In genomic region chr22:49589301-49589700, GRCh38 we compare ENCODE assay signal across 20 cellular contexts.
"Had no signal": no experiment of that assay in that cellular context is flagged by ENCODE, and none has a peak within 500 bp of the region (broad histone marks: within the 10 kb centered on the region; RNA-seq: fewer than 3 reads in every experiment).

No MANE protein-coding gene starts in this region.

- H3K4me1 ChIP-seq: colonic mucosa, esophagus squamous epithelium, gastroesophageal sphincter, psoas muscle, stomach, transverse colon had no signal

- H3K27me3 ChIP-seq: colonic mucosa, esophagus squamous epithelium, transverse colon had no signal

- H3K27ac ChIP-seq: colonic mucosa, esophagus squamous epithelium, gastroesophageal sphincter, left ventricle myocardium inferior, lower lobe of right lung, psoas muscle, stomach, thoracic aorta, transverse colon had no signal

- H3K4me3 ChIP-seq: colonic mucosa, esophagus squamous epithelium, gastroesophageal sphincter, left ventricle myocardium inferior, lower lobe of right lung, psoas muscle, stomach, thoracic aorta, transverse colon had no signal

- DNase-seq: colonic mucosa; dermis blood vessel endothelial cell; esophagus squamous epithelium; foreskin fibroblast; glutamatergic neuron; left cardiac atrium; left ventricle myocardium inferior; midbrain; psoas muscle; retina; stimulated activated CD4-positive, alpha-beta T cell treated with anti-CD3 and anti-CD28 coated beads, Interleukin-2, amount 100 ng/mL, for 24 hours; stimulated activated CD4-positive, alpha-beta T cell treated with anti-CD3 and anti-CD28 coated beads, Interleukin-4, amount 100 ng/mL, for 4 hours; stimulated activated naive CD4-positive, alpha-beta T cell; stomach; substantia nigra; transverse colon had no signal

- H3K9me3 ChIP-seq: colonic mucosa, esophagus squamous epithelium, lower lobe of right lung, psoas muscle, stomach, thoracic aorta, transverse colon had no signal

- H3K36me3 ChIP-seq: colonic mucosa, esophagus squamous epithelium, gastroesophageal sphincter, left ventricle myocardium inferior, lower lobe of right lung, stomach, thoracic aorta, transverse colon had no signal

- ATAC-seq: gastroesophageal sphincter, left cardiac atrium, lower lobe of right lung, psoas muscle, sciatic nerve had no signal
